13 cellular contexts compared by ENCODE assay signal in genomic region chr9:95757026-95757425, GRCh38.
A peak's percentile ranks its signal among the peaks of the same experiment; 100 is the strongest.
DNase-seq lines count a peak whose midpoint lies in the region; ATAC-seq and TF ChIP-seq lines count a peak whose summit lies in the region.
"Had no signal": no experiment of that assay in that cellular context is flagged by ENCODE, and none has a peak within 500 bp of the region (broad histone marks: within the 10 kb centered on the region; RNA-seq: fewer than 3 reads in every experiment).

No MANE protein-coding gene starts in this region.

- H3K4me1 Mint-ChIP-seq in T-cell = peaks cover 0 to 7% (median 0%) of the 10 kb centered on the region in 3 donors

- H3K27ac ChIP-seq in AG04450 (ENCODE audit: low read depth, low read length) (no peak overlapping the region), mucosa of rectum (ENCODE audit: low read depth in 2 of 2, low read length in 2 of 2) (peak overlapping the region; percentile 35 to 53)

- H3K27me3 Mint-ChIP-seq in T-cell = no peaks in the 10 kb centered on the region

- H3K9me3 ChIP-seq in AG04450 (ENCODE audit: control insufficient read depth, insufficient read depth, low read length) (no peaks in the 10 kb centered on the region; the same call in 1 of the 2 replicates), mucosa of rectum (ENCODE audit: control insufficient read depth in 2 of 2, low read length in 2 of 2) (no peaks in the 10 kb centered on the region)

- TF ChIP-seq CTCF in AG04450 (IDR thresholded peaks at IDR 0.05; ENCODE audit: low read depth, low read length) (no peak), epithelial cell of proximal tubule (conservative IDR thresholded peaks at IDR 0.05; ENCODE audit: low read depth, low read length) (no peak)

- POLR2A ChIA-PET in AG04450 (lab: Yijun Ruan, JAX) (interaction anchor here (0.5 to 0.6 kb wide), 2 partner anchors 21 to 57 kb away, joined by 3 to 4 read pairs; no protein-coding TSS in a partner anchor), T-cell (lab: Charles Lee) (no interaction called here)

- H3K4me3 Mint-ChIP-seq in T-cell = no peak overlapping the region
- H3K4me3 Mint-ChIP-seq: B cell; naive thymus-derived CD4-positive, alpha-beta T cell had no signal

- CTCF ChIA-PET in AG04450 (lab: Charles Lee) (interaction anchor here (1.6 kb wide), 1 partner anchor 30 kb away, joined by 5 read pairs; no protein-coding TSS in a partner anchor), T-cell (lab: Charles Lee) (no interaction called here)

- DNase-seq in AG04450 (ENCODE audit: low read depth, low spot score) (peak; percentile 53), RPMI7951 (ENCODE audit: low read depth) (peak; percentile 82), epithelial cell of proximal tubule (ENCODE audit: low read depth) (peak; percentile 23), NCI-H1092 (lab: John Stamatoyannopoulos, UW) (no peak), T-cell (no peak)
- DNase-seq: activated CD4-positive, CD25-positive, alpha-beta regulatory T cell treated with anti-CD3 and anti-CD28 coated beads, Interleukin-2, amount 50 U/mL, for 72 hours; activated gamma-delta T cell treated with Interleukin-2 at 50 U/mL for 16 hours; naive thymus-derived CD4-positive, alpha-beta T cell; NCI-H1105 treated with DMSO at 0.1 percent for 48 hours had no signal

- no peak overlapping the region for H3K4me3 ChIP-seq in AG04450 (ENCODE audit: low read depth, low read length)
- no peak overlapping the region for H3K4me3 ChIP-seq in epithelial cell of proximal tubule (ENCODE audit: low read depth, low read length)
- H3K4me3 ChIP-seq in mucosa of rectum (ENCODE audit: low read length in 2 of 2) = no peak overlapping the region

- H3K27ac Mint-ChIP-seq in T-cell = no peak overlapping the region
- H3K27ac Mint-ChIP-seq: B cell; naive thymus-derived CD4-positive, alpha-beta T cell had no signal

- H3K9ac ChIP-seq in mucosa of rectum (ENCODE audit: low read depth in 1 of 2, low read length in 2 of 2) = no peak overlapping the region

- H3K36me3 ChIP-seq in mucosa of rectum (ENCODE audit: control insufficient read depth in 2 of 2, insufficient read depth in 2 of 2, low read length in 2 of 2) = no peaks in the 10 kb centered on the region

- H3K4me1 ChIP-seq in mucosa of rectum (ENCODE audit: control insufficient read depth in 2 of 2, insufficient read depth in 2 of 2, low read length in 2 of 2) = no peaks in the 10 kb centered on the region

- H3K27me3 ChIP-seq in AG04450 (ENCODE audit: control insufficient read depth, insufficient read depth, low read length) = peaks cover 12% of the 10 kb centered on the region
- H3K27me3 ChIP-seq in mucosa of rectum (ENCODE audit: control insufficient read depth in 2 of 2, insufficient read depth in 2 of 2, low read length in 2 of 2) = no peaks in the 10 kb centered on the region

- ATAC-seq in GM21529 (IDR thresholded peaks at IDR 0.05; ENCODE audit: unreplicated experiment) (no peak), T-cell (replicated peaks in 1 of 4) (no peak), HG03342 (IDR thresholded peaks at IDR 0.05; ENCODE audit: unreplicated experiment) (no peak)
- ATAC-seq: naive thymus-derived CD4-positive, alpha-beta T cell had no signal

- H3K9me3 Mint-ChIP-seq in T-cell = no peaks in the 10 kb centered on the region

- H3K36me3 Mint-ChIP-seq in T-cell = no peaks in the 10 kb centered on the region
- H3K36me3 Mint-ChIP-seq: naive thymus-derived CD4-positive, alpha-beta T cell had no signal

Comparison
In these comparisons a context has a peak if more than half of its experiments do, and no peak if none do; other contexts are left out.
1. DNase-seq: peak in AG04450 (single experiment), RPMI7951 (single experiment) and epithelial cell of proximal tubule (single experiment); none in NCI-H1092 (single experiment) and T-cell (0 of 34).